In the genomic region with DNA sequence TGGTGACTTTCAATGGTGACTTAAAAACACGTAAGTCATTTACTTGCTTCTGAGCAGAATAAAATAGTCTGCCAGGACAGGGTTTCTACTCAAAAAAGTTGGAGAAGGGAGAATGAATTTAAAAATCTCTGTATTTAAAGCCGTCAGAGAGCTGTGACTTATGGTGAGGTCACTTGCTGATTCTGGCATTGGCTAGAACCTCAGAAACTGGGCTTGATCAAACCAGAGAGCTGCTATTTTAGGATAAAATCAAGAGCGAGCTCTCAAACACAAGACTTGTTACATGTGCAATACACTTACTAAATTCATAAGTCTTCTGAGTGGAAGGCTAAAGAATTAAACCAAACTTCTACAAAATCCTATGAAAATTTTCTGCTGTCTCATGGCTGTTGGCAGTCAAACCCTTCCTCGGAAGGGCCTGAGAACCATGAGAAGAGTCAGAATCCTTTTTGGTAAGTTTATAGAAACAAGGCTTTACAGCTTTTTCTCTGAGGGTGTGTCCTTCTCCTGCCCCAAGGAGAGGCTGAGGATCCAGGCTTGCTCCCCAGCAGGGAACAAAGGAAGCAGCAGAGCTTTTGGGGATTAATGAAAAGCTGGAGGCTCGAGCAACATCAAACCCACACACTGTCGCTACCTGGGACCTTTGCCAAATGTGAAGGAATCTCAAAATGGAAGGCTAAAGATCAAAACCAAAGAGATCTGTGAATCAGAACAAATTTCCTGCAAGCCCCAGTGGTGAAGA, we compare ENCODE assay signal across 16 cellular contexts.
DNase-seq lines count a peak whose midpoint lies in the region; ATAC-seq and TF ChIP-seq lines count a peak whose summit lies in the region.
"Had no signal": no experiment of that assay in that cellular context is flagged by ENCODE, and none has a peak within 500 bp of the region (broad histone marks: within the 10 kb centered on the region; RNA-seq: fewer than 3 reads in every experiment).

No MANE protein-coding gene starts in this region.

- peak overlapping the region; percentile 19 for H3K4me3 ChIP-seq in coronary artery
- H3K4me3 ChIP-seq: SJSA1, upper lobe of right lung had no signal

- ATAC-seq in HG02798 (IDR thresholded peaks at IDR 0.05; ENCODE audit: poor library complexity, unreplicated experiment): no peak
- ATAC-seq: upper lobe of right lung had no signal

- H3K27me3 Mint-ChIP-seq in immature natural killer cell (ENCODE audit: low read depth in 3 of 3): peaks cover 0 to 4% (median 2%) of the 10 kb centered on the region in 3 donors
- H3K27me3 Mint-ChIP-seq: brain, naive B cell had no signal

- H3K4me3 Mint-ChIP-seq in immature natural killer cell: no peak overlapping the region
- H3K4me3 Mint-ChIP-seq: activated T-helper 1 cell treated with anti-CD3 and anti-CD28 coated beads, Interleukin-12 subunit alpha, Interleukin-12 subunit beta, Interleukin-2, Interleukin-4 antibody, amounts not matched to agents 30 ng/mL and 10 ng/mL and 1 ng/mL, durations not matched to agents 14 hours and 24 hours and 36 hours; brain; naive B cell had no signal

- no peak overlapping the region for H3K27ac Mint-ChIP-seq in immature natural killer cell
- H3K27ac Mint-ChIP-seq: activated T-helper 1 cell treated with anti-CD3 and anti-CD28 coated beads, Interleukin-12 subunit alpha, Interleukin-12 subunit beta, Interleukin-2, Interleukin-4 antibody, amounts not matched to agents 30 ng/mL and 10 ng/mL and 1 ng/mL, durations not matched to agents 14 hours and 24 hours and 36 hours; brain; naive B cell had no signal

- no peak for TF ChIP-seq CTCF in coronary artery (IDR thresholded peaks at IDR 0.05)

- peak; percentile 6 for DNase-seq in A172 (ENCODE audit: low spot score)
- DNase-seq in OCI-M1 (lab: John Stamatoyannopoulos, UW): peak; percentile 65
- DNase-seq in coronary artery (ENCODE audit: low spot score): no peak
- peak; percentile 9 to 19 for DNase-seq in lung microvascular endothelial cell (ENCODE audit: low read depth in 2 of 2)
- no peak for DNase-seq in immature natural killer cell
- DNase-seq in NCI-H345 (lab: John Stamatoyannopoulos, UW): no peak
- no peak for DNase-seq in effector CD8-positive, alpha-beta T cell (lab: John Stamatoyannopoulos, UW)
- DNase-seq: activated CD4-positive, alpha-beta T cell treated with anti-CD3 and anti-CD28 coated beads, Interleukin-2, amount 50 U/mL, for 4 hours; naive B cell; NCI-H2081 treated with DMSO at 0.1 percent for 48 hours; stimulated activated CD4-positive, alpha-beta T cell treated with anti-CD3 and anti-CD28 coated beads, Interleukin-2, amount 100 ng/mL, for 24 hours; upper lobe of right lung had no signal

- H3K36me3 Mint-ChIP-seq in immature natural killer cell: no peaks in the 10 kb centered on the region
- H3K36me3 Mint-ChIP-seq: brain, naive B cell had no signal

- H3K27ac ChIP-seq in coronary artery: peak overlapping the region; percentile 76 to 84
- H3K27ac ChIP-seq: SJSA1, upper lobe of right lung had no signal

- peaks cover 2 to 27% (median 7%) of the 10 kb centered on the region in 6 donors for H3K9me3 Mint-ChIP-seq in immature natural killer cell
- H3K9me3 Mint-ChIP-seq: activated T-helper 1 cell treated with anti-CD3 and anti-CD28 coated beads, Interleukin-12 subunit alpha, Interleukin-12 subunit beta, Interleukin-2, Interleukin-4 antibody, amounts not matched to agents 30 ng/mL and 10 ng/mL and 1 ng/mL, durations not matched to agents 14 hours and 24 hours and 36 hours had no signal

- H3K4me1 Mint-ChIP-seq in immature natural killer cell: no peaks in the 10 kb centered on the region
- H3K4me1 Mint-ChIP-seq: naive B cell had no signal

Comparison
In these comparisons a context has a peak if more than half of its experiments do, and no peak if none do; other contexts are left out.
1. DNase-seq: peak in A172 (single experiment), OCI-M1 (single experiment) and lung microvascular endothelial cell (2 of 2); none in coronary artery (single experiment), immature natural killer cell (0 of 3), NCI-H345 (single experiment) and effector CD8-positive, alpha-beta T cell (single experiment).